ENCODE assay signal across 8 cellular contexts in the genomic region with DNA sequence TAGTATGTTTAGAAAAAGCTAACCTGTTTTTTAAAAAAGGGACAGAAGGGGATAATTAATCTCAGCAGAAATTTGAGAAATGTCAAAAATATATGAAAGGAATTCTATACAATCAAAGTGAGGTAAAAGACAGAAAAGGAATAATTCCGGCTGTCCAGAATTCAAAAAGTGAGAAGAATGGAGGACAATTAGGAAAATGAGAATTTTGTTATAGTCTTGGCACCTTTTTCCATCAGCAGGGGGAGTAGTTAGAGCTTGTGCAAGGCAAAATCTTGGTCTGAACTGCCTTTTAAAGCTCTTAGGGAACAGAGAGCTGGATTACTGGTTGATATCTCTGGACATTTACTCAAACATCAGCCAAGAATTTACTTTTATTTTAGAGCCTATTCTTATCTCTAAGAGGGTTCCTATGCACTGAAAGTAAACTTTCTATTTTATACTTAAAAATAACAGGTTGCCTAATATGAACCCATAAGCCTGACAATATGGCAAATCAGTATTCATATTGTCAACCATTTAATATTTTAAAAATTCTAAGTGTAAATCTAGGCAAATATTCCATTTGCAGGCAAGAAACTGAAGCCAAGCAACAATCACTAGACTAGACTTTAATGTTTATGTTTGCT.
A peak's percentile ranks its signal among the peaks of the same experiment; 100 is the strongest.
DNase-seq lines count a peak whose midpoint lies in the region; ATAC-seq, FAIRE-seq and TF ChIP-seq lines count a peak whose summit lies in the region.

No MANE protein-coding gene starts in this region.

- intact Hi-C loops in lower lobe of right lung (cut with DNase I), result no loop called here

- H3K9me3 ChIP-seq in lower lobe of right lung, result no peaks in the 10 kb centered on the region

- no peak overlapping the region for H3K27ac ChIP-seq in lower lobe of right lung

- ATAC-seq in lower lobe of right lung (peak in 1 of 2 donors; percentile 52), HG03571 (IDR thresholded peaks at IDR 0.05; ENCODE audit: unreplicated experiment) (no peak)

- peak; percentile 76 for TF ChIP-seq CTCF in astrocyte of the spinal cord (IDR thresholded peaks at IDR 0.05; ENCODE audit: low read depth, low read length)
- peak; percentile 57 for TF ChIP-seq CTCF in lower lobe of right lung (IDR thresholded peaks at IDR 0.05)

- in situ Hi-C loops in astrocyte of the spinal cord (cut with HindIII; ENCODE audit: low sequenced_read_pairs), result no loop called here

- H3K4me3 ChIP-seq in astrocyte of the spinal cord (ENCODE audit: low read depth, low read length), result no peak overlapping the region
- H3K4me3 ChIP-seq in lower lobe of right lung, result no peak overlapping the region

- no peaks in the 10 kb centered on the region for H3K27me3 ChIP-seq in lower lobe of right lung (ENCODE audit: low read depth)

- H3K36me3 ChIP-seq in lower lobe of right lung, result peaks cover 6% of the 10 kb centered on the region

- FAIRE-seq in RCC 7860 (lab: Jason Lieb, UNC), result no peak

- no peaks in the 10 kb centered on the region for H3K4me1 ChIP-seq in lower lobe of right lung

- DNase-seq in DMS53 (lab: John Stamatoyannopoulos, UW) (peak; percentile 64), LoVo (ENCODE audit: low spot score) (peak; percentile 11), astrocyte of the spinal cord (ENCODE audit: low read depth, low spot score) (peak; percentile 41), lower lobe of right lung (no peak), RCC 7860 (ENCODE audit: low spot score) (no peak), DMS79 treated with DMSO at 0.1 percent for 48 hours (lab: John Stamatoyannopoulos, UW) (no peak)
- no peak for DNase-seq in activated T-cell treated with anti-CD3 and anti-CD28 coated beads, Interleukin-2, amount 50 U/mL, for 1 hour

Comparison
In these comparisons a context has a peak if more than half of its experiments do, and no peak if none do; other contexts are left out.
1. DNase-seq: peak in DMS53 (single experiment), LoVo (single experiment) and astrocyte of the spinal cord (single experiment); none in lower lobe of right lung (single experiment), RCC 7860 (single experiment), activated T-cell treated with anti-CD3 and anti-CD28 coated beads, Interleukin-2, amount 50 U/mL, for 1 hour (single experiment) and DMS79 treated with DMSO at 0.1 percent for 48 hours (single experiment).